Comparison of ENCODE assay signal across 9 cellular contexts in the genomic region with DNA sequence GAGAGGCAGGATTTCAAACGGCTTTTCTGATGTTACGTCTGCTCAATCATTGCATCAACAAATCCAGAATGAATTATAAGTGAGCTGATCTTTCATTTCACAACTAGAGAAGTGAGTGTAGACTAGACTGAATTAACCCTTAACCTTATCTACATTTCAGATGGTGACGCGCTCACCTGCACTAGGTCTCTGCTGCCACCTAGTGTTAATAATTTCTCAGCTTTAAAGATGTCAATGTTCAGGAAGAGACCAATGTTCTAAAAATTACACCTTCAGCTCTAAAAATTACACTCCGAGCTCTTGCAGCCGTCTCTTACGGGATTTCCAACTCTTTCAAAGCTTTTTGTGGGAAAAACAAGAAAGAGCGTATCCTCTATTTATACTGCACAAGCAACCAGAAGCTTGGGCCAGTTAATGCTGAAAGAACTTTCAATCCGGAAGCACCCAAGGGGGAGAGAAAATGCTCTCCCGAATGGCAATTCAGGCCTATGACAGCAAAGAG.
DNase-seq lines count a peak whose midpoint lies in the region; ATAC-seq and TF ChIP-seq lines count a peak whose summit lies in the region.
"Had no signal": no experiment of that assay in that cellular context is flagged by ENCODE, and none has a peak within 500 bp of the region (broad histone marks: within the 10 kb centered on the region; RNA-seq: fewer than 3 reads in every experiment).

No MANE protein-coding gene starts in this region.

- ATAC-seq in activated CD8-positive, alpha-beta T cell treated with anti-CD3 and anti-CD28 coated beads for 36 hours, result peak; percentile 30
- ATAC-seq in activated CD8-positive, alpha-beta T cell treated with anti-CD3 and anti-CD28 coated beads, Interleukin-2, amount 10 ng/mL, durations not matched to agents 7 days and 5 days, result no peak
- ATAC-seq in GM21515 (IDR thresholded peaks at IDR 0.05; ENCODE audit: unreplicated experiment) (peak; percentile 54), HG02840 (IDR thresholded peaks at IDR 0.05; ENCODE audit: low FRiP score, unreplicated experiment) (no peak)

- DNase-seq in activated CD8-positive, alpha-beta T cell treated with anti-CD3 and anti-CD28 coated beads for 36 hours, result peak; percentile 26
- no peak for DNase-seq in activated CD8-positive, alpha-beta T cell treated with anti-CD3 and anti-CD28 coated beads, Interleukin-2, amount 10 ng/mL, durations not matched to agents 7 days and 5 days
- DNase-seq in NCI-H1105 (lab: John Stamatoyannopoulos, UW) (peak; percentile 1), T1000 (lab: John Stamatoyannopoulos, UW) (peak; percentile 7), foreskin melanocyte (peak; percentile 24), retinal pigment epithelial cell (ENCODE audit: low read depth) (no peak)
- DNase-seq: activated naive CD8-positive, alpha-beta T cell treated with anti-CD3 and anti-CD28 coated beads, Interleukin-2, amount 10 ng/mL, durations not matched to agents 7 days and 5 days had no signal

- H3K27ac Mint-ChIP-seq in activated CD8-positive, alpha-beta T cell treated with anti-CD3 and anti-CD28 coated beads for 36 hours, result no peak overlapping the region
- no peak overlapping the region for H3K27ac Mint-ChIP-seq in activated CD8-positive, alpha-beta T cell treated with anti-CD3 and anti-CD28 coated beads, Interleukin-2, amount 10 ng/mL, durations not matched to agents 7 days and 5 days
- H3K27ac Mint-ChIP-seq: activated naive CD8-positive, alpha-beta T cell treated with anti-CD3 and anti-CD28 coated beads, Interleukin-2, amount 10 ng/mL, durations not matched to agents 7 days and 5 days had no signal

- peaks cover 7% of the 10 kb centered on the region for H3K4me1 Mint-ChIP-seq in activated CD8-positive, alpha-beta T cell treated with anti-CD3 and anti-CD28 coated beads for 36 hours (ENCODE audit: low read depth)
- peaks cover 7% of the 10 kb centered on the region for H3K4me1 Mint-ChIP-seq in activated CD8-positive, alpha-beta T cell treated with anti-CD3 and anti-CD28 coated beads, Interleukin-2, amount 10 ng/mL, durations not matched to agents 7 days and 5 days (ENCODE audit: low read depth)

- CTCF ChIA-PET in activated CD8-positive, alpha-beta T cell treated with anti-CD3 and anti-CD28 coated beads for 36 hours (lab: Charles Lee), result interaction anchor here (0.6 to 4.4 kb wide), 43 partner anchors 9 to 301 kb away, joined by 3 to 60 read pairs (median 6); a partner anchor contains a TSS
- CTCF ChIA-PET in activated CD8-positive, alpha-beta T cell treated with anti-CD3 and anti-CD28 coated beads, Interleukin-2, amount 10 ng/mL, durations not matched to agents 7 days and 5 days (lab: Charles Lee), result interaction anchor here (0.6 to 3.8 kb wide), 44 partner anchors 8 to 558 kb away, joined by 3 to 43 read pairs (median 4); a partner anchor contains a TSS

- POLR2A ChIA-PET in activated CD8-positive, alpha-beta T cell treated with anti-CD3 and anti-CD28 coated beads for 36 hours (lab: Charles Lee), result interaction anchor here (0.8 kb wide), 1 partner anchor 165 kb away, joined by 3 read pairs; no protein-coding TSS in a partner anchor
- POLR2A ChIA-PET in activated CD8-positive, alpha-beta T cell treated with anti-CD3 and anti-CD28 coated beads, Interleukin-2, amount 10 ng/mL, durations not matched to agents 7 days and 5 days (lab: Charles Lee), result interaction anchor here (0.6 kb wide), 1 partner anchor 162 kb away, joined by 3 read pairs; a partner anchor contains a TSS

- TF ChIP-seq CTCF in activated CD8-positive, alpha-beta T cell treated with anti-CD3 and anti-CD28 coated beads for 36 hours (IDR thresholded peaks at IDR 0.05), result peak; percentile 83
- peak; percentile 70 for TF ChIP-seq CTCF in retinal pigment epithelial cell (conservative IDR thresholded peaks at IDR 0.05; ENCODE audit: low read depth, low read length)

- H3K36me3 Mint-ChIP-seq in activated CD8-positive, alpha-beta T cell treated with anti-CD3 and anti-CD28 coated beads for 36 hours (ENCODE audit: low read depth), result no peaks in the 10 kb centered on the region
- H3K36me3 Mint-ChIP-seq in activated CD8-positive, alpha-beta T cell treated with anti-CD3 and anti-CD28 coated beads, Interleukin-2, amount 10 ng/mL, durations not matched to agents 7 days and 5 days (ENCODE audit: low read depth), result peaks cover 2% of the 10 kb centered on the region
- H3K36me3 Mint-ChIP-seq: activated naive CD8-positive, alpha-beta T cell treated with anti-CD3 and anti-CD28 coated beads, Interleukin-2, amount 10 ng/mL, durations not matched to agents 7 days and 5 days had no signal

- intact Hi-C loops in activated CD8-positive, alpha-beta T cell treated with anti-CD3 and anti-CD28 coated beads for 36 hours (cut with micrococcal nuclease), result loop anchor here (5.0 kb wide), 1 partner anchor 50 kb away; no protein-coding TSS in a partner anchor

- no peaks in the 10 kb centered on the region for H3K27me3 Mint-ChIP-seq in activated CD8-positive, alpha-beta T cell treated with anti-CD3 and anti-CD28 coated beads for 36 hours
- H3K27me3 Mint-ChIP-seq in activated CD8-positive, alpha-beta T cell treated with anti-CD3 and anti-CD28 coated beads, Interleukin-2, amount 10 ng/mL, durations not matched to agents 7 days and 5 days (ENCODE audit: low read depth), result no peaks in the 10 kb centered on the region
- H3K27me3 Mint-ChIP-seq: activated naive CD8-positive, alpha-beta T cell treated with anti-CD3 and anti-CD28 coated beads, Interleukin-2, amount 10 ng/mL, durations not matched to agents 7 days and 5 days had no signal

- no peak overlapping the region for H3K4me3 ChIP-seq in retinal pigment epithelial cell (ENCODE audit: low read length)

- H3K4me3 Mint-ChIP-seq in activated CD8-positive, alpha-beta T cell treated with anti-CD3 and anti-CD28 coated beads for 36 hours, result no peak overlapping the region
- no peak overlapping the region for H3K4me3 Mint-ChIP-seq in activated CD8-positive, alpha-beta T cell treated with anti-CD3 and anti-CD28 coated beads, Interleukin-2, amount 10 ng/mL, durations not matched to agents 7 days and 5 days
- H3K4me3 Mint-ChIP-seq: activated naive CD8-positive, alpha-beta T cell treated with anti-CD3 and anti-CD28 coated beads, Interleukin-2, amount 10 ng/mL, durations not matched to agents 7 days and 5 days had no signal

- no peaks in the 10 kb centered on the region for H3K9me3 Mint-ChIP-seq in activated CD8-positive, alpha-beta T cell treated with anti-CD3 and anti-CD28 coated beads for 36 hours
- H3K9me3 Mint-ChIP-seq in activated CD8-positive, alpha-beta T cell treated with anti-CD3 and anti-CD28 coated beads, Interleukin-2, amount 10 ng/mL, durations not matched to agents 7 days and 5 days (ENCODE audit: insufficient read depth), result no peaks in the 10 kb centered on the region
- H3K9me3 Mint-ChIP-seq: activated naive CD8-positive, alpha-beta T cell treated with anti-CD3 and anti-CD28 coated beads, Interleukin-2, amount 10 ng/mL, durations not matched to agents 7 days and 5 days had no signal

Comparison
In these comparisons a context has a peak if more than half of its experiments do, and no peak if none do; other contexts are left out.
1. ATAC-seq: peak in activated CD8-positive, alpha-beta T cell treated with anti-CD3 and anti-CD28 coated beads for 36 hours (single experiment) and GM21515 (single experiment); none in activated CD8-positive, alpha-beta T cell treated with anti-CD3 and anti-CD28 coated beads, Interleukin-2, amount 10 ng/mL, durations not matched to agents 7 days and 5 days (single experiment) and HG02840 (single experiment).
2. DNase-seq: peak in activated CD8-positive, alpha-beta T cell treated with anti-CD3 and anti-CD28 coated beads for 36 hours (single experiment), NCI-H1105 (single experiment), T1000 (single experiment) and foreskin melanocyte (single experiment); none in activated CD8-positive, alpha-beta T cell treated with anti-CD3 and anti-CD28 coated beads, Interleukin-2, amount 10 ng/mL, durations not matched to agents 7 days and 5 days (single experiment) and retinal pigment epithelial cell (single experiment).